ENCODE assay signal across 8 cellular contexts in genomic region chr20:50729925-50730764, GRCh38. TPM values are rescaled to one million over a fixed set of nuclear protein-coding genes. Genes with fewer than 3 reads are reported as not detected.
DNase-seq lines count a peak whose midpoint lies in the region; ATAC-seq and TF ChIP-seq lines count a peak whose summit lies in the region.

No MANE protein-coding gene starts in this region.

- TF ChIP-seq CTCF in GM06990 (IDR thresholded peaks at IDR 0.05; ENCODE audit: insufficient read depth, low read length, poor library complexity, severe bottlenecking) = no peak

- peaks cover 14% of the 10 kb centered on the region for H3K4me1 ChIP-seq in NT2/D1 (ENCODE audit: insufficient read depth, insufficient read length)
- peaks cover 34% of the 10 kb centered on the region for H3K4me1 ChIP-seq in mucosa of stomach (ENCODE audit: control insufficient read depth, insufficient read depth, low read length)

- H3K4me3 ChIP-seq in GM06990 (replicated peaks; ENCODE audit: low read depth, low read length) = peak overlapping the region; percentile 65
- H3K4me3 ChIP-seq in NT2/D1 (ENCODE audit: insufficient read length, low read depth) = peak overlapping the region; percentile 58
- H3K4me3 ChIP-seq in mucosa of stomach (ENCODE audit: low read length) = no peak overlapping the region

- no peak for ATAC-seq in HG02588 (IDR thresholded peaks at IDR 0.05; ENCODE audit: unreplicated experiment)
- ATAC-seq in HG02623 (IDR thresholded peaks at IDR 0.05; ENCODE audit: unreplicated experiment) = no peak
- ATAC-seq in esophagus mucosa = no peak

- no peaks in the 10 kb centered on the region for H3K9me3 ChIP-seq in NT2/D1 (ENCODE audit: insufficient read depth, low read length)
- H3K9me3 ChIP-seq in mucosa of stomach (ENCODE audit: control insufficient read depth, low read length) = no peaks in the 10 kb centered on the region

- H3K27me3 ChIP-seq in GM06990 (replicated peaks; ENCODE audit: control insufficient read depth, insufficient read depth, low read length) (no peaks in the 10 kb centered on the region), NT2/D1 (ENCODE audit: insufficient read depth, insufficient read length) (no peaks in the 10 kb centered on the region), mucosa of stomach (ENCODE audit: control insufficient read depth, insufficient read depth, low read length) (no peaks in the 10 kb centered on the region)

- H3K9ac ChIP-seq in NT2/D1 (ENCODE audit: insufficient read length, low read depth) = peak overlapping the region; percentile 92
- H3K9ac ChIP-seq in mucosa of stomach (ENCODE audit: low read length) = peak overlapping the region; percentile 27

- DNase-seq in GM06990 (ENCODE audit: extremely low read depth, insufficient read length) = no peak
- DNase-seq in NT2/D1 (ENCODE audit: low read depth, low spot score) = no peak
- DNase-seq in ecto neural progenitor cell (ENCODE audit: low spot score) = peak; percentile 50
- no peak for DNase-seq in NCI-H2081 (lab: John Stamatoyannopoulos, UW)

- H3K36me3 ChIP-seq in GM06990 (ENCODE audit: control insufficient read depth, insufficient read depth, low read length) = no peaks in the 10 kb centered on the region
- peaks cover 12% of the 10 kb centered on the region for H3K36me3 ChIP-seq in NT2/D1 (ENCODE audit: insufficient read depth, insufficient read length, low read length)
- H3K36me3 ChIP-seq in mucosa of stomach (ENCODE audit: control insufficient read depth, insufficient read depth, low read length) = no peaks in the 10 kb centered on the region

RNA-seq across cellular contexts. Expression of gene PARD6B, which starts 1.2 kb away (rescaled TPM):
- total RNA-seq in esophagus mucosa = 6.5 TPM

RNA-seq across cellular contexts. Expression of gene RIPOR3, which starts 38.8 kb away (rescaled TPM):
- total RNA-seq in esophagus mucosa = 1.2 TPM
